In the genomic region with DNA sequence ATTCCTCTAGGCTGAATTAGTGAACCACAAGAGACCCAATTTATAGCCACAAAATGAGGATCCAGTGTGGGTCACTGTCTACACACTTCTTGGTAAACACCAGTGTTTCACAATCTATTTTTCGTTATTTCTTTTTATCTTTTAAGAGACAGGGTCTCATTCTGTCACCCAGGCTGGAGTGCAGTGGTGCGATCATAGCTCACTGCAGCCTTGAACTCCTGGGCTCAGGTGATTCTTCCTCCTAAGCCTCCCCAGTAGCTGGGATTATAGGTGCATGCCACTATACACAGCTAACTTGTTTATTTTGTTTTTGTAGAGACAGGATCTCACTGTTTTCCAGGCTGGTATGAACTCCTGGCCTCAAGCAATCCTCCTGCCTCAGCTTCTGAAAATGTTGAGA, we compare ENCODE assay signal across 13 cellular contexts. TPM values are rescaled to one million over a fixed set of nuclear protein-coding genes. Genes with fewer than 3 reads are reported as not detected.
A peak's percentile ranks its signal among the peaks of the same experiment; 100 is the strongest.
DNase-seq lines count a peak whose midpoint lies in the region; ATAC-seq and TF ChIP-seq lines count a peak whose summit lies in the region.
"Had no signal": no experiment of that assay in that cellular context is flagged by ENCODE, and none has a peak within 500 bp of the region (broad histone marks: within the 10 kb centered on the region; RNA-seq: fewer than 3 reads in every experiment).

No MANE protein-coding gene starts in this region.

- H3K36me3 ChIP-seq in right lobe of liver, result no peaks in the 10 kb centered on the region
- H3K36me3 ChIP-seq in skeletal muscle tissue (ENCODE audit: control insufficient read depth in 3 of 3, insufficient read depth in 3 of 3, low read length in 3 of 3), result peaks cover 0 to 4% (median 0%) of the 10 kb centered on the region in 3 donors

- H3K27ac Mint-ChIP-seq in activated T-cell treated with anti-CD3 and anti-CD28 coated beads, Interleukin-2, amount 50 U/mL, for 72 hours, result peak overlapping the region; percentile 68

- intact Hi-C loops in right lobe of liver (cut with DNase I), result loop anchor here (5.0 to 10.0 kb wide), 2 partner anchors 37 to 45 kb away; no protein-coding TSS in a partner anchor

- H3K27ac ChIP-seq in VCaP, result peak overlapping the region; percentile 89
- H3K27ac ChIP-seq in right lobe of liver, result peak overlapping the region; percentile 8 to 65 (median 20)
- H3K27ac ChIP-seq in skeletal muscle tissue (ENCODE audit: low read depth, low read length), result peak overlapping the region; percentile 54

- ATAC-seq in activated T-cell treated with anti-CD3 and anti-CD28 coated beads, Interleukin-2, amount 50 U/mL, for 72 hours (replicated peaks in 1 of 2), result no peak
- ATAC-seq in right lobe of liver (peak; percentile 14 to 38 (median 24)), HG02642 (IDR thresholded peaks at IDR 0.05; ENCODE audit: poor library complexity, unreplicated experiment) (no peak)
- ATAC-seq: GM12878, HCT116 had no signal

- H3K27me3 ChIP-seq in right lobe of liver (no peaks in the 10 kb centered on the region), skeletal muscle tissue (ENCODE audit: control insufficient read depth in 3 of 3, insufficient read depth in 3 of 3, low read length in 3 of 3) (no peaks in the 10 kb centered on the region)
- H3K27me3 ChIP-seq: BLaER1 treated with 17β-estradiol and CSF1 and Interleukin-3, amounts not matched to agents 10 nM and 100 nM had no signal

- H3K4me3 Mint-ChIP-seq in activated T-cell treated with anti-CD3 and anti-CD28 coated beads, Interleukin-2, amount 50 U/mL, for 72 hours, result no peak overlapping the region
- H3K4me3 Mint-ChIP-seq: CD4-positive, alpha-beta memory T cell had no signal

- H3K4me3 ChIP-seq in right lobe of liver (no peak overlapping the region), skeletal muscle tissue (ENCODE audit: low read length in 3 of 3) (no peak overlapping the region)
- H3K4me3 ChIP-seq: BLaER1 treated with 17β-estradiol and CSF1 and Interleukin-3, amounts not matched to agents 10 nM and 100 nM; GM12878 had no signal

- no peaks in the 10 kb centered on the region for H3K9me3 Mint-ChIP-seq in activated T-cell treated with anti-CD3 and anti-CD28 coated beads, Interleukin-2, amount 50 U/mL, for 72 hours
- H3K9me3 Mint-ChIP-seq: CD4-positive, alpha-beta memory T cell had no signal

- no peaks in the 10 kb centered on the region for H3K9me3 ChIP-seq in right lobe of liver
- no peaks in the 10 kb centered on the region for H3K9me3 ChIP-seq in skeletal muscle tissue (ENCODE audit: control insufficient read depth in 3 of 3, low read length in 3 of 3)
- H3K9me3 ChIP-seq: BLaER1 treated with 17β-estradiol and CSF1 and Interleukin-3, amounts not matched to agents 10 nM and 100 nM had no signal

- 35% methylated on average over 2 of the region's 2 CpGs for WGBS in right lobe of liver (ENCODE audit: insufficient coverage, low coverage, low lambda C conversion rate, missing lambda C conversion rate)

- peaks cover 3 to 9% of the 10 kb centered on the region in 2 donors for H3K36me3 Mint-ChIP-seq in activated T-cell treated with anti-CD3 and anti-CD28 coated beads, Interleukin-2, amount 50 U/mL, for 72 hours (ENCODE audit: insufficient read depth in 2 of 2)

- peaks cover 9% of the 10 kb centered on the region for H3K4me1 Mint-ChIP-seq in activated T-cell treated with anti-CD3 and anti-CD28 coated beads, Interleukin-2, amount 50 U/mL, for 72 hours (ENCODE audit: low read depth)

- H3K9ac ChIP-seq in skeletal muscle tissue (ENCODE audit: low read depth in 1 of 3, low read length in 3 of 3), result no peak overlapping the region
- H3K9ac ChIP-seq: BLaER1 treated with 17β-estradiol and CSF1 and Interleukin-3, amounts not matched to agents 10 nM and 100 nM had no signal

- TF ChIP-seq CTCF in VCaP (conservative IDR thresholded peaks at IDR 0.05), result no peak
- no peak for TF ChIP-seq CTCF in right lobe of liver (IDR thresholded peaks at IDR 0.05)

- DNase-seq in activated T-cell treated with anti-CD3 and anti-CD28 coated beads, Interleukin-2, amount 50 U/mL, for 72 hours, result no peak
- DNase-seq in activated T-cell treated with anti-CD3 and anti-CD28 coated beads, Interleukin-2, amount 50 U/mL, for 1 hour, result no peak
- DNase-seq in right lobe of liver, result no peak
- no peak for DNase-seq in NCI-H524 (lab: John Stamatoyannopoulos, UW)
- DNase-seq in activated effector memory CD4-positive, alpha-beta T cell treated with anti-CD3 and anti-CD28 coated beads, Interleukin-2, amount 50 U/mL, for 16 hours, result no peak
- DNase-seq: CD4-positive, alpha-beta memory T cell; DMS79 had no signal

- peaks cover 0 to 71% (median 30%) of the 10 kb centered on the region in 4 donors for H3K4me1 ChIP-seq in right lobe of liver
- peaks cover 10 to 24% (median 14%) of the 10 kb centered on the region in 3 donors for H3K4me1 ChIP-seq in skeletal muscle tissue (ENCODE audit: control insufficient read depth in 3 of 3, insufficient read depth in 3 of 3, low read length in 3 of 3)

- no peaks in the 10 kb centered on the region for H3K27me3 Mint-ChIP-seq in activated T-cell treated with anti-CD3 and anti-CD28 coated beads, Interleukin-2, amount 50 U/mL, for 72 hours (ENCODE audit: low read depth)
- H3K27me3 Mint-ChIP-seq: CD4-positive, alpha-beta memory T cell had no signal

- TF ChIP-seq POLR2A in right lobe of liver (IDR thresholded peaks at IDR 0.05), result no peak

RNA-seq across cellular contexts. Expression of gene SLC45A3, which starts 29.3 kb away (rescaled TPM):
- total RNA-seq in activated T-cell treated with anti-CD3 and anti-CD28 coated beads, Interleukin-2, amount 50 U/mL, for 72 hours, result 1 to 10 TPM in 1 of 2 donors, under 1 TPM in 1; 0.70 to 1.0 TPM
- total RNA-seq in right lobe of liver (10 to 100 TPM in 2 of 6 experiments, 1 to 10 TPM in 4; 6.9 to 27.0 (median 7.9) TPM), skeletal muscle tissue (2.1 TPM)

RNA-seq across cellular contexts. Expression of gene NUCKS1, which starts 40.3 kb away (rescaled TPM):
- 100 to 1,000 TPM; 192 to 257 TPM for total RNA-seq in activated T-cell treated with anti-CD3 and anti-CD28 coated beads, Interleukin-2, amount 50 U/mL, for 72 hours
- total RNA-seq in right lobe of liver (10 to 100 TPM; 32.8 to 91.1 (median 68.6) TPM), skeletal muscle tissue (152 TPM)

Comparison
In these comparisons a context has a peak if more than half of its experiments do, and no peak if none do; other contexts are left out.
1. ATAC-seq: peak in right lobe of liver (4 of 4); none in activated T-cell treated with anti-CD3 and anti-CD28 coated beads, Interleukin-2, amount 50 U/mL, for 72 hours (0 of 2) and HG02642 (single experiment).
2. H3K27ac ChIP-seq: peak in every context shown above with its lines; median percentile 89 in VCaP; 54 in skeletal muscle tissue; 20 in right lobe of liver.